Comparison of ENCODE assay signal across 9 cellular contexts in genomic region chr1:207941664-207942063, GRCh38. TPM values are rescaled to one million over a fixed set of nuclear protein-coding genes. Genes with fewer than 3 reads are reported as not detected.
DNase-seq lines count a peak whose midpoint lies in the region; ATAC-seq, FAIRE-seq and TF ChIP-seq lines count a peak whose summit lies in the region.
"Had no signal": no experiment of that assay in that cellular context is flagged by ENCODE, and none has a peak within 500 bp of the region (broad histone marks: within the 10 kb centered on the region; RNA-seq: fewer than 3 reads in every experiment).

No MANE protein-coding gene starts in this region.

- H3K27ac ChIP-seq in MM.1S (ENCODE audit: low read length) (peak overlapping the region; percentile 56; the same call in 1 of the 2 replicates), caudate nucleus (ENCODE audit: low read depth, low read length) (no peak overlapping the region), kidney (ENCODE audit: low read depth in 2 of 2, low read length in 2 of 2) (peak overlapping the region; percentile 16 to 43), substantia nigra (ENCODE audit: low read depth, low read length, poor library complexity, severe bottlenecking) (no peak overlapping the region)

- H3K79me2 ChIP-seq in MM.1S (ENCODE audit: low read length): no peaks in the 10 kb centered on the region

- H2AFZ ChIP-seq in MM.1S (ENCODE audit: low read length): 0 out of 2 replicates have a peak overlapping the region, but pooled peaks have one; percentile 43

- no peak for ATAC-seq in GM21528 (IDR thresholded peaks at IDR 0.05; ENCODE audit: low FRiP score, unreplicated experiment)
- no peak for ATAC-seq in HG02571 (IDR thresholded peaks at IDR 0.05; ENCODE audit: unreplicated experiment)

- H4K20me1 ChIP-seq in MM.1S (ENCODE audit: insufficient read depth, low read length): no peaks in the 10 kb centered on the region

- intact Hi-C loops in kidney (cut with DNase I): no loop called here

- peak overlapping the region; percentile 11; the same call in 1 of the 2 replicates for H3K9ac ChIP-seq in MM.1S (ENCODE audit: low read length)
- no peak overlapping the region for H3K9ac ChIP-seq in kidney (ENCODE audit: low read length in 2 of 2)

- no peak for FAIRE-seq in kidney (lab: Jason Lieb, UNC)

- H3K4me1 ChIP-seq in MM.1S (ENCODE audit: low read length): peaks cover 8% of the 10 kb centered on the region; the same call in 1 of the 2 replicates
- H3K4me1 ChIP-seq in kidney (ENCODE audit: control insufficient read depth in 1 of 2, insufficient read depth in 1 of 2, low read depth in 1 of 2, low read length in 2 of 2): no peaks in the 10 kb centered on the region

- TF ChIP-seq CTCF in MM.1S (IDR thresholded peaks at IDR 0.05; ENCODE audit: low read length) (no peak), kidney (IDR thresholded peaks at IDR 0.05; ENCODE audit: borderline replicate concordance, extremely low read depth, insufficient read depth) (no peak)

- H3K36me3 ChIP-seq in MM.1S (replicated peaks; ENCODE audit: insufficient read depth, low read length) (no peaks in the 10 kb centered on the region), kidney (ENCODE audit: control insufficient read depth in 1 of 2, insufficient read depth in 2 of 2, low read length in 2 of 2) (no peaks in the 10 kb centered on the region), H7 (replicated peaks; ENCODE audit: control insufficient read depth, insufficient read depth, low read length) (no peaks in the 10 kb centered on the region)

- H3K27me3 ChIP-seq in MM.1S (replicated peaks; ENCODE audit: insufficient read depth, low read length) (no peaks in the 10 kb centered on the region), H7 (ENCODE audit: control insufficient read depth, insufficient read depth, low read length) (no peaks in the 10 kb centered on the region; the same call in 1 of the 2 replicates)

- no peaks in the 10 kb centered on the region for H3K9me2 ChIP-seq in MM.1S (replicated peaks; ENCODE audit: insufficient read depth, low read length)

- H3F3A ChIP-seq in MM.1S (ENCODE audit: insufficient read depth, low read length): peaks cover 7% of the 10 kb centered on the region

- no peaks in the 10 kb centered on the region for H3K9me3 ChIP-seq in MM.1S (replicated peaks; ENCODE audit: insufficient read depth, low read length)
- no peaks in the 10 kb centered on the region for H3K9me3 ChIP-seq in kidney (ENCODE audit: control insufficient read depth in 1 of 2, low read length in 2 of 2)

- H3K4me3 ChIP-seq in MM.1S (ENCODE audit: low read length) (peak overlapping the region; percentile 29), kidney (ENCODE audit: low read length in 2 of 2) (no peak overlapping the region), H7 (ENCODE audit: insufficient read depth, low read depth, low read length) (no peak overlapping the region)

- DNase-seq in MM.1S: no peak
- peak in 47 of 61 donors; percentile 8 to 85 (median 43) for DNase-seq in caudate nucleus (lab: John Stamatoyannopoulos, UW)
- peak; percentile 84 for DNase-seq in kidney
- DNase-seq in substantia nigra (lab: John Stamatoyannopoulos, UW): peak in 40 of 49 donors; percentile 10 to 93 (median 54)
- no peak for DNase-seq in H7
- no peak for DNase-seq in NCI-H526 (lab: John Stamatoyannopoulos, UW)
- DNase-seq: activated CD8-positive, alpha-beta memory T cell treated with anti-CD3 and anti-CD28 coated beads, Interleukin-2, amount 50 U/mL, for 48 hours had no signal

- H3K4me2 ChIP-seq in MM.1S (ENCODE audit: low read depth, low read length): peak overlapping the region; percentile 42

RNA-seq across cellular contexts. Expression of gene CD34, which starts 30.7 kb away (rescaled TPM):
- 50.9 TPM for total RNA-seq in kidney
- polyA plus RNA-seq in kidney (ENCODE audit: insufficient read depth, low read depth, low replicate concordance): 69.4 TPM
- not detected in 2 replicates for total RNA-seq in H7 (2014; rRNA removed; shearing (Covaris generic))

Comparison
In these comparisons a context has a peak if more than half of its experiments do, and no peak if none do; other contexts are left out.
1. DNase-seq: peak in caudate nucleus (47 of 61), kidney (single experiment) and substantia nigra (40 of 49); none in MM.1S (single experiment), H7 (single experiment) and NCI-H526 (0 of 2).
2. H3K27ac ChIP-seq: peak in MM.1S (single experiment) and kidney (2 of 2); none in caudate nucleus (single experiment) and substantia nigra (single experiment).
3. RNA of gene CD34, which starts 30.7 kb away (total RNA-seq): 50.9 TPM in kidney (single experiment); not detected in H7; every median in the first group is over 10 times any median in the second.